In the genomic region with DNA sequence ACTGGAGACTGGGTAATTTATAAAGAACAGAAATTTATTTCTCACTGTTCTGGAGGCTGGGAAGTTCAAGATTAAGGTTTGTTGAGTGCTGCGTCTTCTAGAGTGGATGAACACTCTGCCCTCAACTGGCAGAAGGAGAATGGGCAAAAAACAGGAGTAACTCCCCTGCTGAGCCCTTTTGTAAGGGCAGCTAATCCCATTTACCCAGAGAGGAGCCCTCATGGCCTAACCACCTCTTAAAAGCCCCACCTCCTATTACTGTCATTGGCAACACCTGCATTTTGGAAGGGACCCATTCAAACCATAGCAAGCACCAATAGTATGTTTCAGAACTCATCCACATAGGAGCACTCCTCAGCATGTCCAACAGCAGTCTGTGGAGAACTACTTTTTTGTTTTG, we compare ENCODE assay signal across 19 cellular contexts. TPM values are rescaled to one million over a fixed set of nuclear protein-coding genes. Genes with fewer than 3 reads are reported as not detected.
DNase-seq lines count a peak whose midpoint lies in the region; ATAC-seq and TF ChIP-seq lines count a peak whose summit lies in the region.
"Had no signal": no experiment of that assay in that cellular context is flagged by ENCODE, and none has a peak within 500 bp of the region (broad histone marks: within the 10 kb centered on the region; RNA-seq: fewer than 3 reads in every experiment).

No MANE protein-coding gene starts in this region.

- TF ChIP-seq CTCF in 22Rv1 (IDR thresholded peaks at IDR 0.05) (peak; percentile 13), adrenal gland (IDR thresholded peaks at IDR 0.05) (no peak)
- no peak for TF ChIP-seq CTCF in CD8-positive, alpha-beta T cell (IDR thresholded peaks at IDR 0.05)

- peaks cover 42% of the 10 kb centered on the region for H3K4me1 Mint-ChIP-seq in CD8-positive, alpha-beta T cell (ENCODE audit: low read depth)
- peaks cover 16 to 31% (median 27%) of the 10 kb centered on the region in 4 donors for H3K4me1 Mint-ChIP-seq in naive thymus-derived CD8-positive, alpha-beta T cell

- no peaks in the 10 kb centered on the region for H3K36me3 ChIP-seq in CD8-positive, alpha-beta T cell (ENCODE audit: insufficient read depth, low read length)
- H3K36me3 ChIP-seq in adrenal gland (replicated peaks in 1 of 2) = no peaks in the 10 kb centered on the region
- H3K36me3 ChIP-seq: BE2C had no signal

- H3K4me3 Mint-ChIP-seq in CD8-positive, alpha-beta T cell = no peak overlapping the region
- peak overlapping the region in 1 of 10 donors; percentile 33 for H3K4me3 Mint-ChIP-seq in naive thymus-derived CD8-positive, alpha-beta T cell
- H3K4me3 Mint-ChIP-seq: neural crest cell had no signal

- no peak for ATAC-seq in CD8-positive, alpha-beta T cell
- no peak for ATAC-seq in naive thymus-derived CD8-positive, alpha-beta T cell
- ATAC-seq in HG03378 (IDR thresholded peaks at IDR 0.05; ENCODE audit: unreplicated experiment) (no peak), GM18873 (IDR thresholded peaks at IDR 0.05; ENCODE audit: low FRiP score, unreplicated experiment) (no peak), right cardiac atrium (no peak)
- ATAC-seq: esophagus mucosa had no signal

- H3K27me3 ChIP-seq in CD8-positive, alpha-beta T cell (ENCODE audit: insufficient read depth, low read length) = no peaks in the 10 kb centered on the region
- H3K27me3 ChIP-seq in adrenal gland (no peaks in the 10 kb centered on the region), right cardiac atrium (ENCODE audit: control insufficient read depth, insufficient read depth) (no peaks in the 10 kb centered on the region)
- H3K27me3 ChIP-seq: BE2C, heart right ventricle had no signal

- no peak overlapping the region for H3K4me3 ChIP-seq in CD8-positive, alpha-beta T cell (ENCODE audit: low read depth, low read length)
- H3K4me3 ChIP-seq in adrenal gland (no peak overlapping the region), right cardiac atrium (ENCODE audit: low read length) (no peak overlapping the region)
- H3K4me3 ChIP-seq: heart right ventricle had no signal

- H3K36me3 Mint-ChIP-seq in CD8-positive, alpha-beta T cell = peaks cover 15% of the 10 kb centered on the region
- peaks cover 8 to 16% (median 8%) of the 10 kb centered on the region in 3 donors for H3K36me3 Mint-ChIP-seq in naive thymus-derived CD8-positive, alpha-beta T cell

- intact Hi-C loops in CD8-positive, alpha-beta T cell (cut with DNase I, micrococcal nuclease) = no loop called here
- intact Hi-C loops in adrenal gland (cut with DNase I) (no loop called here), right cardiac atrium (cut with DNase I) (no loop called here)

- H3K9me3 Mint-ChIP-seq in CD8-positive, alpha-beta T cell = peaks cover 4% of the 10 kb centered on the region
- peaks cover 0 to 9% (median 3%) of the 10 kb centered on the region in 9 donors for H3K9me3 Mint-ChIP-seq in naive thymus-derived CD8-positive, alpha-beta T cell

- 96 to 100% (median 99%) methylated on average over 1 of the region's 1 CpG for WGBS in adrenal gland, 4 donors
- 96% methylated on average over 1 of the region's 1 CpG for WGBS in right cardiac atrium

- DNase-seq in CD8-positive, alpha-beta T cell = no peak
- DNase-seq in adrenal gland = no peak
- no peak for DNase-seq in naive thymus-derived CD8-positive, alpha-beta T cell
- DNase-seq in NCI-H345 treated with DMSO at 0.1 percent for 48 hours (lab: John Stamatoyannopoulos, UW; ENCODE audit: unreplicated experiment) = no peak
- no peak for DNase-seq in right cardiac atrium
- DNase-seq: activated CD4-positive, CD25-positive, alpha-beta regulatory T cell treated with anti-CD3 and anti-CD28 coated beads, Interleukin-2, amount 50 U/mL, for 72 hours; BE2C; dermis blood vessel endothelial cell; DMS79 treated with DMSO at 0.1 percent for 48 hours; heart right ventricle; NCI-H2081; NCI-H526 treated with DMSO at 0.1 percent for 48 hours; stimulated activated CD4-positive, alpha-beta T cell treated with anti-CD3 and anti-CD28 coated beads, Interleukin-4, amount 100 ng/mL, for 1 hour; T-helper 1 cell had no signal

- CTCF ChIA-PET in CD8-positive, alpha-beta T cell (lab: Charles Lee) = interaction anchor here (0.9 kb wide), 1 partner anchor 159 kb away, joined by 3 read pairs; a partner anchor contains a TSS

- H3K27ac Mint-ChIP-seq in CD8-positive, alpha-beta T cell = peak overlapping the region; percentile 3
- H3K27ac Mint-ChIP-seq in naive thymus-derived CD8-positive, alpha-beta T cell = peak overlapping the region in 8 of 10 donors; percentile 10 to 79 (median 46)

- H3K27ac ChIP-seq in 22Rv1 (peak overlapping the region; percentile 95), adrenal gland (peak overlapping the region; percentile 43 to 81 (median 59)), right cardiac atrium (ENCODE audit: low read length) (no peak overlapping the region)
- no peak overlapping the region for H3K27ac ChIP-seq in CD8-positive, alpha-beta T cell (ENCODE audit: low read depth, low read length)

- no peak for TF ChIP-seq POLR2A in adrenal gland (IDR thresholded peaks at IDR 0.05)

- POLR2A ChIA-PET in CD8-positive, alpha-beta T cell (lab: Charles Lee) = no interaction called here
- POLR2A ChIA-PET in naive thymus-derived CD8-positive, alpha-beta T cell (lab: Charles Lee) = no interaction called here

- no peaks in the 10 kb centered on the region for H3K9me3 ChIP-seq in CD8-positive, alpha-beta T cell (ENCODE audit: low read length)
- H3K9me3 ChIP-seq in adrenal gland (replicated peaks in 1 of 3) = no peaks in the 10 kb centered on the region
- H3K9me3 ChIP-seq in right cardiac atrium (ENCODE audit: control insufficient read depth, low read length) = no peaks in the 10 kb centered on the region
- H3K9me3 ChIP-seq: BE2C, heart right ventricle had no signal

- H3K27me3 Mint-ChIP-seq in CD8-positive, alpha-beta T cell (ENCODE audit: low read depth) = no peaks in the 10 kb centered on the region
- H3K27me3 Mint-ChIP-seq in naive thymus-derived CD8-positive, alpha-beta T cell = no peaks in the 10 kb centered on the region

- peaks cover 15% of the 10 kb centered on the region for H3K4me1 ChIP-seq in CD8-positive, alpha-beta T cell (ENCODE audit: insufficient read depth, low read length)
- peaks cover 14 to 40% of the 10 kb centered on the region in 2 donors for H3K4me1 ChIP-seq in adrenal gland (replicated peaks in 1 of 2)
- peaks cover 1% of the 10 kb centered on the region for H3K4me1 ChIP-seq in right cardiac atrium (ENCODE audit: control insufficient read depth, insufficient read depth, low read length)

RNA-seq across cellular contexts. Expression of a gene that starts 47.4 kb away (rescaled TPM):
- total RNA-seq in CD8-positive, alpha-beta T cell = 10 to 100 TPM; 33.8 to 38.8 TPM
- 10 to 100 TPM in 6 of 8 donors, 1 to 10 TPM in 2; 8.5 to 30.1 (median 15.1) TPM for total RNA-seq in adrenal gland
- polyA plus RNA-seq in adrenal gland = 1 to 10 TPM; 3.6 to 8.5 (median 5.5) TPM
- total RNA-seq in naive thymus-derived CD8-positive, alpha-beta T cell = 10 to 100 TPM; 12.4 to 16.6 TPM
- 10 to 100 TPM; 14.2 to 18.4 (median 15.7) TPM for polyA plus RNA-seq in naive thymus-derived CD8-positive, alpha-beta T cell
- 10 to 100 TPM in 2 of 4 donors, 1 to 10 TPM in 2; 8.0 to 10.9 (median 10.0) TPM for total RNA-seq in right cardiac atrium
- 6.3 TPM for polyA plus RNA-seq in right cardiac atrium

RNA-seq across cellular contexts. Expression of a gene that starts 54.3 kb away (rescaled TPM):
- total RNA-seq in CD8-positive, alpha-beta T cell = not detected
- total RNA-seq in adrenal gland = 10 to 100 TPM in 7 of 8 donors, 1 to 10 TPM in 1; 6.3 to 25.3 (median 17.4) TPM
- polyA plus RNA-seq in adrenal gland = 10 to 100 TPM in 1 of 3 donors, 1 to 10 TPM in 2; 3.9 to 24.3 (median 8.1) TPM
- total RNA-seq in naive thymus-derived CD8-positive, alpha-beta T cell = under 1 TPM; 0.34 to 0.36 TPM
- polyA plus RNA-seq in naive thymus-derived CD8-positive, alpha-beta T cell = under 1 TPM; 0.39 to 0.89 (median 0.84) TPM
- 10 to 100 TPM; 13.0 to 19.0 (median 14.2) TPM for total RNA-seq in right cardiac atrium
- polyA plus RNA-seq in right cardiac atrium = 8.1 TPM

Comparison
In these comparisons a context has a peak if more than half of its experiments do, and no peak if none do; other contexts are left out.
1. H3K27ac ChIP-seq: peak in 22Rv1 (single experiment) and adrenal gland (5 of 5); none in CD8-positive, alpha-beta T cell (single experiment) and right cardiac atrium (single experiment).
2. RNA of a gene that starts 54.3 kb away (total RNA-seq): 6.3 to 25.3 TPM in adrenal gland and 13.0 to 19.0 TPM in right cardiac atrium; 0.34 to 0.36 TPM in naive thymus-derived CD8-positive, alpha-beta T cell and not detected in CD8-positive, alpha-beta T cell; every median in the first group is over 4 times any median in the second.